In the genomic region with DNA sequence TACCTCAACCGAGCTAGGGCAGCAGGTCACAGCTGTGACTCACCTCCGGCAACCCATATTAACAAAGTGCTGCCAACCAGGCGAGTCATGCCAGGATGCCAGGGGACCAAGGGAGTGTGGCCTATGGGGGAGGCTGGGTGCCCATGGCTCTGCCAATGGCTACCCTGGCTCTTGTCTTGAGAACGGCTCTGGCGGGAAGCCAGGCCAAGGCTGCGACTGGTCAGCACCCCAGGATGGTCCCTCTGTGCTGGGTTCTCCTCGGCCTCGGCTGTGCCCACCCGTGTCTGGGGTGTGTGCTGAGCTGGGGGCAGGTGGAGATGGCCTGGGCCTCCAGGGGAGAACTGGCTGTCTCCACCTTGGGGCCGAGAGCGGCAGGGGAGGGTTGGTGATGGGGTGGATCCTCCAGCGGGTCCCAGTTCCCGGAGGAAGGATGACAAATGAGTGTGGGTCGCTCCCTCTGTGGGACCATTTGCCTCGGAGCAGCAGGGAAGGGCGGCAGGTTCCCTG, we compare ENCODE assay signal across 8 cellular contexts.
DNase-seq lines count a peak whose midpoint lies in the region; ATAC-seq and TF ChIP-seq lines count a peak whose summit lies in the region.

No MANE protein-coding gene starts in this region.

- H3K27ac Mint-ChIP-seq in activated naive CD8-positive, alpha-beta T cell treated with anti-CD3 and anti-CD28 coated beads, Interleukin-2, amount 10 ng/mL, durations not matched to agents 7 days and 5 days = no peak overlapping the region
- no peak overlapping the region for H3K27ac Mint-ChIP-seq in type B pancreatic cell
- H3K27ac Mint-ChIP-seq in endothelial cell (ENCODE audit: unreplicated experiment) = no peak overlapping the region

- H3K9me3 Mint-ChIP-seq in activated naive CD8-positive, alpha-beta T cell treated with anti-CD3 and anti-CD28 coated beads, Interleukin-2, amount 10 ng/mL, durations not matched to agents 7 days and 5 days = peaks cover 5% of the 10 kb centered on the region
- H3K9me3 Mint-ChIP-seq in type B pancreatic cell (peaks cover 7% of the 10 kb centered on the region), endothelial cell (ENCODE audit: unreplicated experiment) (no peaks in the 10 kb centered on the region)

- POLR2A ChIA-PET in activated naive CD8-positive, alpha-beta T cell treated with anti-CD3 and anti-CD28 coated beads, Interleukin-2, amount 10 ng/mL, durations not matched to agents 7 days and 5 days (lab: Charles Lee) = no interaction called here

- DNase-seq in Daoy (ENCODE audit: low read depth) (peak; percentile 79), HPDE6-E6E7 (ENCODE audit: extremely low spot score) (peak; percentile 64), kidney tubule cell (ENCODE audit: low spot score) (peak; percentile 96), type B pancreatic cell (ENCODE audit: extremely low spot score, unreplicated experiment) (no peak), NCI-H187 (lab: John Stamatoyannopoulos, UW) (no peak), endothelial cell (ENCODE audit: low spot score) (no peak), CD1c-positive myeloid dendritic cell (ENCODE audit: extremely low spot score) (no peak)
- peak; percentile 39 for DNase-seq in activated naive CD8-positive, alpha-beta T cell treated with anti-CD3 and anti-CD28 coated beads, Interleukin-2, amount 10 ng/mL, durations not matched to agents 7 days and 5 days

- H3K27me3 Mint-ChIP-seq in activated naive CD8-positive, alpha-beta T cell treated with anti-CD3 and anti-CD28 coated beads, Interleukin-2, amount 10 ng/mL, durations not matched to agents 7 days and 5 days = peaks cover 35% of the 10 kb centered on the region
- H3K27me3 Mint-ChIP-seq in type B pancreatic cell = peaks cover 29% of the 10 kb centered on the region
- H3K27me3 Mint-ChIP-seq in endothelial cell (ENCODE audit: unreplicated experiment) = peaks cover 2% of the 10 kb centered on the region

- peak overlapping the region; percentile 45 for H3K4me3 Mint-ChIP-seq in activated naive CD8-positive, alpha-beta T cell treated with anti-CD3 and anti-CD28 coated beads, Interleukin-2, amount 10 ng/mL, durations not matched to agents 7 days and 5 days
- H3K4me3 Mint-ChIP-seq in type B pancreatic cell (peak overlapping the region; percentile 65), endothelial cell (ENCODE audit: unreplicated experiment) (no peak overlapping the region)

- TF ChIP-seq CTCF in type B pancreatic cell (conservative IDR thresholded peaks at IDR 0.05) (no peak), endothelial cell (IDR thresholded peaks at IDR 0.05; ENCODE audit: unreplicated experiment) (no peak)

- H3K36me3 Mint-ChIP-seq in activated naive CD8-positive, alpha-beta T cell treated with anti-CD3 and anti-CD28 coated beads, Interleukin-2, amount 10 ng/mL, durations not matched to agents 7 days and 5 days = no peaks in the 10 kb centered on the region
- H3K36me3 Mint-ChIP-seq in type B pancreatic cell (no peaks in the 10 kb centered on the region), endothelial cell (ENCODE audit: low read depth, unreplicated experiment) (peaks cover 8% of the 10 kb centered on the region)

- no peak for ATAC-seq in activated naive CD8-positive, alpha-beta T cell treated with anti-CD3 and anti-CD28 coated beads, Interleukin-2, amount 10 ng/mL, durations not matched to agents 7 days and 5 days (ENCODE audit: low read depth)

- H3K4me1 Mint-ChIP-seq in activated naive CD8-positive, alpha-beta T cell treated with anti-CD3 and anti-CD28 coated beads, Interleukin-2, amount 10 ng/mL, durations not matched to agents 7 days and 5 days = peaks cover 4% of the 10 kb centered on the region
- H3K4me1 Mint-ChIP-seq in type B pancreatic cell (ENCODE audit: unreplicated experiment) = peaks cover 18% of the 10 kb centered on the region
- H3K4me1 Mint-ChIP-seq in endothelial cell (ENCODE audit: unreplicated experiment) = peaks cover 24% of the 10 kb centered on the region

Comparison
In these comparisons a context has a peak if more than half of its experiments do, and no peak if none do; other contexts are left out.
1. DNase-seq: peak in Daoy (single experiment), HPDE6-E6E7 (single experiment), activated naive CD8-positive, alpha-beta T cell treated with anti-CD3 and anti-CD28 coated beads, Interleukin-2, amount 10 ng/mL, durations not matched to agents 7 days and 5 days (single experiment) and kidney tubule cell (single experiment); none in type B pancreatic cell (single experiment), NCI-H187 (0 of 2), endothelial cell (single experiment) and CD1c-positive myeloid dendritic cell (single experiment).